In the genomic region with DNA sequence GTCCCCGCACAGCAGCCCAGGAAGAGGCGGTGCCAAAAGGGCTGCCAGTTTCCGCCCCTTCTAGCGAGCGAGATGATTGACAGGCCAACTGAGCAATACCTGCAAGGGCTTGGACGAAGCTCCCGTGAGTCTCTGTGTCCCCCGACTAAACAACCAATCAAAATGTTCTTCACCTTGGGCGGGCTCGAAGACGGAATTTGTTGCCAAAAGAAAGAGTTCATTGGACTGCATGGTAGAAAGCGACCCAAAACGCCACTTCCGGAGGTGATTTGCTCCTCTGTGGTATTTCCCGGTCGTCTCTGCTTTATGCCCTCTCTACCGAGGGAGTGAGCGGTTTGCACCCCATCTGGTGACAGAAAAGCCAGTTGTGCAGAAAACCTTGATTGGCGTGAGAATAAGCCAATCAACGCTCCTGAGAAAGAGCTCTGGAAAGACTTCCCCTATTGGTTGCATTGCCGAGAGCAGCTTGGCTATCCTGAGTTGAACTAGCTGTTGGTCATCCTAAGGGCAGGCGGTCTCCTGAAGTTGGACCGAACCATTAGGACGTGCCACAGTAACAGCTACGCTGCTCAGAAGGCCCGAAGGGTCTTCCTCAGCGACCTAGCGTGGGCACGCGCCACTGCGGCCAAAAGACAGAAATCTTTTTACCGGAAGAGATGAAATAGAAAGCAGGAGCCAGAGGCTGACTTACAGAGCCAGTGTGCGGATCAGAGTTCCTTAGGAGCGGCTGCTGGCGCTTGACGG, we compare ENCODE assay signal across 1 cellular context.
TF ChIP-seq lines count a peak whose summit lies in the region.

No MANE protein-coding gene starts in this region.

TF ChIP-seq in HepG2, 621 proteins besides CTCF, POLR2A, EP300 and RAD21 (continued from another document and continues in another):
- TF ChIP-seq ZFP36 (IDR thresholded peaks at IDR 0.05; ENCODE audit: borderline replicate concordance, low read depth, low read length, partially characterized antibody) (no peak), ZNF180 (CRISPR knock-in tag; IDR thresholded peaks at IDR 0.05; ENCODE audit: borderline replicate concordance, low read depth) (no peak), GATAD2A (CRISPR knock-in tag; IDR thresholded peaks at IDR 0.05) (peak; percentile 11; the same call in 1 of the 2 replicates), HNRNPUL1 (IDR thresholded peaks at IDR 0.05; ENCODE audit: low read depth, low read length) (no peak), TRIM24 (CRISPR knock-in tag; IDR thresholded peaks at IDR 0.05) (no peak), ZNF619 (CRISPR knock-in tag; IDR thresholded peaks at IDR 0.05) (no peak), ZNF792 (CRISPR knock-in tag; IDR thresholded peaks at IDR 0.05) (no peak; the same call in 1 of the 2 replicates), ZNF367 (CRISPR knock-in tag; IDR thresholded peaks at IDR 0.05; ENCODE audit: borderline replicate concordance) (no peak), NR3C1 (CRISPR knock-in tag; IDR thresholded peaks at IDR 0.05) (no peak), SATB2 (CRISPR knock-in tag; IDR thresholded peaks at IDR 0.05) (no peak), ZNF615 (CRISPR knock-in tag; IDR thresholded peaks at IDR 0.05; ENCODE audit: borderline replicate concordance) (no peak; the same call in 1 of the 2 replicates), HDAC2 (CRISPR knock-in tag; IDR thresholded peaks at IDR 0.05) (no peak), NFIB (CRISPR knock-in tag; IDR thresholded peaks at IDR 0.05; ENCODE audit: borderline replicate concordance) (no peak), ZNF768 (CRISPR knock-in tag; IDR thresholded peaks at IDR 0.05) (peak; percentile 45; the same call in 1 of the 2 replicates), ZNF501 (CRISPR knock-in tag; IDR thresholded peaks at IDR 0.05) (peak; percentile 48; the same call in 1 of the 2 replicates), BCL6 (CRISPR knock-in tag; IDR thresholded peaks at IDR 0.05) (0 out of 2 replicates have a peak, but pooled peaks have one; percentile 15), REST (IDR thresholded peaks at IDR 0.05; ENCODE audit: borderline replicate concordance in 1 of 2, low read depth in 1 of 2, low read length in 2 of 2) (peak in 1 of 2 experiments; percentile 55; a peak in 1 of 4 replicates), IKZF1 (IDR thresholded peaks at IDR 0.05) (no peak), AKNA (CRISPR knock-in tag; IDR thresholded peaks at IDR 0.05; ENCODE audit: borderline replicate concordance) (no peak), ZBTB37 (CRISPR knock-in tag; IDR thresholded peaks at IDR 0.05) (no peak), SNAI1 (CRISPR knock-in tag; IDR thresholded peaks at IDR 0.05; ENCODE audit: borderline replicate concordance) (no peak), NBN (conservative IDR thresholded peaks at IDR 0.05) (no peak), CBX1 (IDR thresholded peaks at IDR 0.05; ENCODE audit: low read depth) (peak; percentile 62), CREM (IDR thresholded peaks at IDR 0.05) (peak; percentile 87), CREM (CRISPR knock-in tag; IDR thresholded peaks at IDR 0.05) (no peak), E2F2 (CRISPR knock-in tag; IDR thresholded peaks at IDR 0.05; ENCODE audit: borderline replicate concordance) (no peak), TP53 (CRISPR knock-in tag; conservative IDR thresholded peaks at IDR 0.05) (no peak), FOXJ3 (CRISPR knock-in tag; IDR thresholded peaks at IDR 0.05; ENCODE audit: borderline replicate concordance) (peak; percentile 41; the same call in 1 of the 2 replicates), CHD4 (IDR thresholded peaks at IDR 0.05; ENCODE audit: borderline replicate concordance, low read length) (no peak), ZNF451 (CRISPR knock-in tag; IDR thresholded peaks at IDR 0.05) (no peak), ATM (IDR thresholded peaks at IDR 0.05; ENCODE audit: borderline replicate concordance) (no peak), ZNF850 (CRISPR knock-in tag; conservative IDR thresholded peaks at IDR 0.05) (no peak), ETV5 (CRISPR knock-in tag; IDR thresholded peaks at IDR 0.05; ENCODE audit: borderline replicate concordance) (no peak; the same call in 1 of the 2 replicates), ZNF549 (CRISPR knock-in tag; IDR thresholded peaks at IDR 0.05) (no peak), HNRNPH1 (optimal IDR thresholded peaks at IDR 0.05; ENCODE audit: low read depth, low read length) (no peak), ZBTB20 (CRISPR knock-in tag; IDR thresholded peaks at IDR 0.05; ENCODE audit: borderline replicate concordance, low read depth) (no peak)
- TF ChIP-seq, protein P1, sequence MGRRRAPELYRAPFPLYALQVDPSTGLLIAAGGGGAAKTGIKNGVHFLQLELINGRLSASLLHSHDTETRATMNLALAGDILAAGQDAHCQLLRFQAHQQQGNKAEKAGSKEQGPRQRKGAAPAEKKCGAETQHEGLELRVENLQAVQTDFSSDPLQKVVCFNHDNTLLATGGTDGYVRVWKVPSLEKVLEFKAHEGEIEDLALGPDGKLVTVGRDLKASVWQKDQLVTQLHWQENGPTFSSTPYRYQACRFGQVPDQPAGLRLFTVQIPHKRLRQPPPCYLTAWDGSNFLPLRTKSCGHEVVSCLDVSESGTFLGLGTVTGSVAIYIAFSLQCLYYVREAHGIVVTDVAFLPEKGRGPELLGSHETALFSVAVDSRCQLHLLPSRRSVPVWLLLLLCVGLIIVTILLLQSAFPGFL (CRISPR knock-in tag; IDR thresholded peaks at IDR 0.05) = no peak
- TF ChIP-seq, protein P2, sequence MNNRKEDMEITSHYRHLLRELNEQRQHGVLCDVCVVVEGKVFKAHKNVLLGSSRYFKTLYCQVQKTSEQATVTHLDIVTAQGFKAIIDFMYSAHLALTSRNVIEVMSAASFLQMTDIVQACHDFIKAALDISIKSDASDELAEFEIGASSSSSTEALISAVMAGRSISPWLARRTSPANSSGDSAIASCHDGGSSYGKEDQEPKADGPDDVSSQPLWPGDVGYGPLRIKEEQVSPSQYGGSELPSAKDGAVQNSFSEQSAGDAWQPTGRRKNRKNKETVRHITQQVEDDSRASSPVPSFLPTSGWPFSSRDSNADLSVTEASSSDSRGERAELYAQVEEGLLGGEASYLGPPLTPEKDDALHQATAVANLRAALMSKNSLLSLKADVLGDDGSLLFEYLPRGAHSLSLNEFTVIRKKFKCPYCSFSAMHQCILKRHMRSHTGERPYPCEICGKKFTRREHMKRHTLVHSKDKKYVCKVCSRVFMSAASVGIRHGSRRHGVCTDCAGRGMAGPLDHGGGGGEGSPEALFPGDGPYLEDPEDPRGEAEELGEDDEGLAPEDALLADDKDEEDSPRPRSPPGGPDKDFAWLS (CRISPR knock-in tag; IDR thresholded peaks at IDR 0.05; ENCODE audit: borderline replicate concordance) = no peak
- TF ChIP-seq, protein P3, sequence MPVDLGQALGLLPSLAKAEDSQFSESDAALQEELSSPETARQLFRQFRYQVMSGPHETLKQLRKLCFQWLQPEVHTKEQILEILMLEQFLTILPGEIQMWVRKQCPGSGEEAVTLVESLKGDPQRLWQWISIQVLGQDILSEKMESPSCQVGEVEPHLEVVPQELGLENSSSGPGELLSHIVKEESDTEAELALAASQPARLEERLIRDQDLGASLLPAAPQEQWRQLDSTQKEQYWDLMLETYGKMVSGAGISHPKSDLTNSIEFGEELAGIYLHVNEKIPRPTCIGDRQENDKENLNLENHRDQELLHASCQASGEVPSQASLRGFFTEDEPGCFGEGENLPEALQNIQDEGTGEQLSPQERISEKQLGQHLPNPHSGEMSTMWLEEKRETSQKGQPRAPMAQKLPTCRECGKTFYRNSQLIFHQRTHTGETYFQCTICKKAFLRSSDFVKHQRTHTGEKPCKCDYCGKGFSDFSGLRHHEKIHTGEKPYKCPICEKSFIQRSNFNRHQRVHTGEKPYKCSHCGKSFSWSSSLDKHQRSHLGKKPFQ (CRISPR knock-in tag; IDR thresholded peaks at IDR 0.05; ENCODE audit: insufficient replicate concordance) = no peak
- TF ChIP-seq, protein P4, sequence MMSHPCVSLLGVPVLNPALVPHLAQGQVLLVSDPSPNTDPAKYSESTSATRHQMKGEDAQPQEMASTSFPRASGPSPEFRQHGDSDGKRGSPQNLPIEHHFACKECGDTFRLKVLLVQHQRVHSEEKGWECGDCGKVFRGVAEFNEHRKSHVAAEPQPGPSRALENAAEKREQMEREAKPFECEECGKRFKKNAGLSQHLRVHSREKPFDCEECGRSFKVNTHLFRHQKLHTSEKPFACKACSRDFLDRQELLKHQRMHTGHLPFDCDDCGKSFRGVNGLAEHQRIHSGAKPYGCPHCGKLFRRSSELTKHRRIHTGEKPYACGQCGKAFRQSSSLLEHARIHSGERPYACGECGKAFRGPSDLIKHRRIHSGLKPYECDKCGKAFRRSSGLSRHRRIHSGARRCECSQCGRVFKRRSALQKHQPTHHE (CRISPR knock-in tag; IDR thresholded peaks at IDR 0.05; ENCODE audit: borderline replicate concordance) = no peak
